9 cellular contexts compared by ENCODE assay signal in genomic region chr9:88991066-88992030, GRCh38. TPM values are rescaled to one million over a fixed set of nuclear protein-coding genes. Genes with fewer than 3 reads are reported as not detected.
DNase-seq lines count a peak whose midpoint lies in the region; ATAC-seq and TF ChIP-seq lines count a peak whose summit lies in the region.
"Had no signal": no experiment of that assay in that cellular context is flagged by ENCODE, and none has a peak within 500 bp of the region (broad histone marks: within the 10 kb centered on the region; RNA-seq: fewer than 3 reads in every experiment).

TSS of gene S1PR3 (plus strand) at chr9:88991468. CDS start at chr9:89001201, 9,733 bp downstream.

- intact Hi-C loops in gastrocnemius medialis (cut with DNase I; ENCODE audit: low total_unique reads): no loop called here

- H3K4me3 ChIP-seq in iPS DF 6.9 (ENCODE audit: low read length) (peak within 1 kb of the TSS; percentile 83), gastrocnemius medialis (peak within 1 kb of the TSS; percentile 49 to 63 (median 52))
- H3K4me3 ChIP-seq: GM12878 had no signal

- DNase-seq in AG08396 (ENCODE audit: low spot score): peak; percentile 85
- DNase-seq in M059J (ENCODE audit: low read depth): peak; percentile 60
- no peak for DNase-seq in iPS DF 6.9 (ENCODE audit: low read depth, low spot score)
- peak in 1 of 2 donors; percentile 23 for DNase-seq in gastrocnemius medialis
- no peak for DNase-seq in NCI-H1436 (lab: John Stamatoyannopoulos, UW)
- DNase-seq in NK-92 treated with Interleukin-12 subunit alpha and Interleukin-12 subunit beta, amount 100 ng/mL, for 24 hours (lab: John Stamatoyannopoulos, UW): no peak

- ATAC-seq in gastrocnemius medialis: peak; percentile 39 to 52
- ATAC-seq in GM21515 (IDR thresholded peaks at IDR 0.05; ENCODE audit: unreplicated experiment): no peak
- ATAC-seq: GM12878 had no signal

- H3K36me3 ChIP-seq in iPS DF 6.9 (ENCODE audit: control insufficient read depth, insufficient read depth, low read length) (no peaks in the 10 kb centered on the region), gastrocnemius medialis (no peaks in the 10 kb centered on the region)

- H3K9me3 ChIP-seq in iPS DF 6.9 (ENCODE audit: control insufficient read depth, insufficient read depth, low read length): no peaks in the 10 kb centered on the region
- no peaks in the 10 kb centered on the region for H3K9me3 ChIP-seq in gastrocnemius medialis

- peaks cover 2% of the 10 kb centered on the region; the same call in 1 of the 2 replicates for H3K4me1 ChIP-seq in iPS DF 6.9 (ENCODE audit: control insufficient read depth, insufficient read depth, low read length)
- no peaks in the 10 kb centered on the region for H3K4me1 ChIP-seq in gastrocnemius medialis

- peak in 1 of 2 donors; percentile 52 for TF ChIP-seq POLR2A in gastrocnemius medialis (IDR thresholded peaks at IDR 0.05)

- H3K27me3 ChIP-seq in iPS DF 6.9 (ENCODE audit: control insufficient read depth, insufficient read depth, low read length) (no peaks in the 10 kb centered on the region), gastrocnemius medialis (peaks cover 14 to 22% (median 19%) of the 10 kb centered on the region in 3 donors)

- no peak for TF ChIP-seq CTCF in gastrocnemius medialis (IDR thresholded peaks at IDR 0.05 in 4 of 5, conservative IDR thresholded peaks at IDR 0.05 in 1 of 5)

- WGBS in adipose tissue, 3 donors: 0 to 2% (median 1%) methylated on average over 66 to 88 of the region's 93 CpGs
- no CpG with 5 or more reads among the region's 93 CpGs for WGBS in iPS DF 6.9 (ENCODE audit: insufficient coverage, insufficient read length)

- in situ Hi-C loops in gastrocnemius medialis (cut with MboI; ENCODE audit: low sequenced_read_pairs in 4 of 4): loop anchor here in 1 of 4 donors (25.0 kb wide), 1 partner anchor 254 kb away; no protein-coding TSS in a partner anchor

- H3K27ac ChIP-seq in adipose tissue (ENCODE audit: low read depth, low read length) (no peak within 1 kb of the TSS), iPS DF 6.9 (ENCODE audit: low read length) (no peak within 1 kb of the TSS), gastrocnemius medialis (peak within 1 kb of the TSS; percentile 51 to 65 (median 62))

RNA-seq across cellular contexts. Expression of gene S1PR3, which starts in this region (rescaled TPM):
- 10.1 and 20.5 TPM in 2 replicates for total RNA-seq in M059J (2014; rRNA removed; shearing (Covaris generic))
- 10 to 100 TPM in 2 of 3 donors, 1 to 10 TPM in 1; 2.4 to 23.7 (median 16.3) TPM for polyA plus RNA-seq in adipose tissue
- 10 to 100 TPM in 1 of 4 donors, 1 to 10 TPM in 3; 3.3 to 13.4 (median 5.7) TPM for total RNA-seq in gastrocnemius medialis

Comparison
In these comparisons a context has a peak if more than half of its experiments do, and no peak if none do; other contexts are left out.
1. DNase-seq: peak in AG08396 (single experiment) and M059J (single experiment); none in iPS DF 6.9 (single experiment), NCI-H1436 (single experiment) and NK-92 treated with Interleukin-12 subunit alpha and Interleukin-12 subunit beta, amount 100 ng/mL, for 24 hours (single experiment).
2. H3K27ac ChIP-seq: peak in gastrocnemius medialis (4 of 4); none in adipose tissue (single experiment) and iPS DF 6.9 (single experiment).